In genomic region chr20:33783818-33784217, GRCh38 we compare ENCODE assay signal across 2 cellular contexts.
TF ChIP-seq lines count a peak whose summit lies in the region.

No MANE protein-coding gene starts in this region.

TF ChIP-seq in HEK293, 187 proteins besides CTCF, POLR2A, EP300 and RAD21 (continued from another document):
- TF ChIP-seq ZNF560 (tag by site-specific recombination; IDR thresholded peaks at IDR 0.05; ENCODE audit: borderline replicate concordance) (no peak), SP2 (tag by site-specific recombination; IDR thresholded peaks at IDR 0.05) (0 out of 2 replicates have a peak, but pooled peaks have one; percentile 6), KLF17 (tag by site-specific recombination; IDR thresholded peaks at IDR 0.05) (no peak), EGR2 (tag by site-specific recombination; IDR thresholded peaks at IDR 0.05; ENCODE audit: low read depth) (peak; percentile 57; the same call in 1 of the 2 replicates), ZNF398 (tag by site-specific recombination; IDR thresholded peaks at IDR 0.05) (0 out of 2 replicates have a peak, but pooled peaks have one; percentile 30), ZNF549 (tag by site-specific recombination; IDR thresholded peaks at IDR 0.05) (no peak), YY2 (tag by site-specific recombination; IDR thresholded peaks at IDR 0.05) (no peak), ZXDB (tag by site-specific recombination; IDR thresholded peaks at IDR 0.05) (no peak), WT1 (tag by site-specific recombination; IDR thresholded peaks at IDR 0.05) (peak; percentile 52; the same call in 1 of the 2 replicates), ZNF426 (tag by site-specific recombination; IDR thresholded peaks at IDR 0.05) (no peak)

TF ChIP-seq in K562, 482 proteins besides CTCF, POLR2A, EP300 and RAD21:
- no peak for TF ChIP-seq RBM25 (IDR thresholded peaks at IDR 0.05; ENCODE audit: low read depth, low read length, severe bottlenecking)
- peak; percentile 80 for TF ChIP-seq ZNF263 (CRISPR knock-in tag; IDR thresholded peaks at IDR 0.05; ENCODE audit: borderline replicate concordance)
- TF ChIP-seq KDM1A (IDR thresholded peaks at IDR 0.05): peak in 1 of 2 experiments; percentile 75; a peak in 1 of 4 replicates
